ENCODE assay signal across 1 cellular context in genomic region chr19:38303517-38304351, GRCh38.
TF ChIP-seq lines count a peak whose summit lies in the region.

Gene C19orf33 (plus strand): TSS chr19:38304251. CDS start chr19:38304262, 11 bp downstream.

TF ChIP-seq in K562, 482 proteins besides CTCF, POLR2A, EP300 and RAD21 (continued from another document):
- TF ChIP-seq GTF3C2 (IDR thresholded peaks at IDR 0.05; ENCODE audit: borderline replicate concordance, extremely low read depth, insufficient read length) (no peak), ARID1B (IDR thresholded peaks at IDR 0.05) (no peak), KDM5B (IDR thresholded peaks at IDR 0.05; ENCODE audit: insufficient replicate concordance, low read depth, low read length) (no peak), ILK (tag; IDR thresholded peaks at IDR 0.05; ENCODE audit: borderline replicate concordance, low read depth) (no peak), BRD4 (IDR thresholded peaks at IDR 0.05) (no peak), RBM17 (IDR thresholded peaks at IDR 0.05; ENCODE audit: borderline replicate concordance, low read depth, low read length) (no peak), ARID4B (CRISPR knock-in tag; IDR thresholded peaks at IDR 0.05) (0 out of 2 replicates have a peak, but pooled peaks have one; percentile 33), MYNN (IDR thresholded peaks at IDR 0.05) (peak; percentile 11; the same call in 1 of the 2 replicates), MYNN (CRISPR knock-in tag; IDR thresholded peaks at IDR 0.05) (no peak), ZBTB34 (CRISPR knock-in tag; IDR thresholded peaks at IDR 0.05) (no peak), LCOR (CRISPR knock-in tag; IDR thresholded peaks at IDR 0.05) (no peak), POLR2G (IDR thresholded peaks at IDR 0.05; ENCODE audit: low read depth, low read length) (peak; percentile 85), ZBTB7A (IDR thresholded peaks at IDR 0.05; ENCODE audit: borderline replicate concordance, control insufficient read depth, low read depth, low read length) (no peak), SP1 (CRISPR knock-in tag; IDR thresholded peaks at IDR 0.05) (no peak), ZBTB33 (CRISPR knock-in tag; IDR thresholded peaks at IDR 0.05) (peak; percentile 77; the same call in 1 of the 2 replicates), PRMT5 (CRISPR knock-in tag; IDR thresholded peaks at IDR 0.05) (no peak)
